In the genomic region with DNA sequence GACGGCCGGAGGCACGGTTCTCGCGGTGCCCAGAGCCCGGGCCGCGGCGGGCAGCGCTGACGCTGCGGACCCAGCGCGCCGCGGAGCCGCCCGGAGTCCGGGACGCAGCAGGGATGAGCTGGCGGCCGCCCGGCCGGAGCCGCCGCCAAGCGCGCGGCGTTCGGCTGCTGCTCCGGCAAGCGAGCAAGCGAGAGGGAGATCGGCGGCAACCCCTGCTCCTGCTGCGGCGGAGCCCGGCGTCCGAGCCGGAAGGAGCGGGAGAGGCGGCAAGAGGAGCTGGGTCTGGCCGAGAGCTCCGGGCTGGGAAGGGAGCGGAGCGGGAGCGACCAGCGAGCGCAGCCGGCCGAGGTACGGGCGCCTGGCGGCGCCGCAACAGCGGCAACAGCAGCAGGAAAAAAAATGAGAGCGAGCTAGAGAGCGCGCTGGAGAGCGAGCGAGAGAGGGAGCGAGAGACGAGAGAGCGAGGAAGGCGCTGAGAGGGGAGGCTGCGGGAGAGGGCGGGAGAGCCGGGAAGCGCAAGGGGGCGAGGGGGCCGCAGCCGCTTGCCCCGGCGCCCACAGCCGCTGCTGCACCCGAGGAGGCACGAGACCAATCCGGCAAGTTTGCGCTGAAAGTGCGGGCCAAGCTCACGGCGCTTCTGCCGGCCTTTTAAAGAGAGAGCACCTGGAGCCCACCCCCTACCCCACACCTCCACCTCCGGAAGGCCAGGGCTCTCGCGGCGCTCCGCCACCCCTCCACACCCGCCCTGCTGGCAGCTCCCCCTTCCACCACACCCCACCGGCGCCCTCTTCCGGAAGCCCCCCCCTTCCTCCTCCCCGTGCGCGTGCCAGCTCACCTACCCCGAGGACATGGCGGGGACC, we compare ENCODE assay signal across 8 cellular contexts. TPM values are rescaled to one million over a fixed set of nuclear protein-coding genes. Genes with fewer than 3 reads are reported as not detected.
DNase-seq lines count a peak whose midpoint lies in the region; ATAC-seq and TF ChIP-seq lines count a peak whose summit lies in the region.

No MANE protein-coding gene starts in this region.

- peaks cover 81% of the 10 kb centered on the region for H3K4me1 Mint-ChIP-seq in nephron progenitor cell

- H3K4me3 ChIP-seq in BE2C (ENCODE audit: low read depth, low read length), result peak overlapping the region; percentile 56
- H3K4me3 ChIP-seq in HUES6 (ENCODE audit: low read depth, low read length), result peak overlapping the region; percentile 81
- H3K4me3 ChIP-seq in esophagus (ENCODE audit: low read depth in 1 of 2, low read length in 2 of 2), result peak overlapping the region; percentile 16 to 35

- no peak overlapping the region for H3K27ac Mint-ChIP-seq in nephron progenitor cell

- H3K36me3 Mint-ChIP-seq in nephron progenitor cell (ENCODE audit: low read depth), result no peaks in the 10 kb centered on the region

- no peaks in the 10 kb centered on the region for H3K9me3 ChIP-seq in BE2C
- no peaks in the 10 kb centered on the region for H3K9me3 ChIP-seq in HUES6 (ENCODE audit: control insufficient read depth, insufficient read depth, low read depth, low read length)
- no peaks in the 10 kb centered on the region for H3K9me3 ChIP-seq in esophagus (ENCODE audit: control insufficient read depth in 2 of 2, insufficient read depth in 1 of 2, low read depth in 1 of 2, low read length in 1 of 2)

- no peak overlapping the region for H3K27ac ChIP-seq in HUES6 (ENCODE audit: low read depth, low read length)
- H3K27ac ChIP-seq in esophagus (ENCODE audit: low read depth in 2 of 2, low read length in 1 of 2), result no peak overlapping the region

- peak overlapping the region; percentile 45 for H3K9ac ChIP-seq in HUES6 (ENCODE audit: low read length)

- no peaks in the 10 kb centered on the region for H3K9me3 Mint-ChIP-seq in nephron progenitor cell

- no peaks in the 10 kb centered on the region for H3K36me3 ChIP-seq in BE2C
- no peaks in the 10 kb centered on the region for H3K36me3 ChIP-seq in HUES6 (ENCODE audit: control insufficient read depth, insufficient read depth, low read length)
- H3K36me3 ChIP-seq in esophagus (ENCODE audit: control insufficient read depth in 2 of 2, insufficient read depth in 2 of 2, low read length in 1 of 2), result no peaks in the 10 kb centered on the region

- H3K27me3 Mint-ChIP-seq in nephron progenitor cell (ENCODE audit: low read depth, poor library complexity), result peaks cover 70% of the 10 kb centered on the region

- TF ChIP-seq CTCF in BE2C (IDR thresholded peaks at IDR 0.05; ENCODE audit: low read depth, low read length), result no peak
- no peak for TF ChIP-seq CTCF in nephron progenitor cell (IDR thresholded peaks at IDR 0.05)

- H3K4me3 Mint-ChIP-seq in nephron progenitor cell, result peak overlapping the region; percentile 80

- WGBS in esophagus, 2 donors, result 0 to 1% methylated on average over 62 to 100 of the region's 100 CpGs

- ATAC-seq in HG02938 (IDR thresholded peaks at IDR 0.05; ENCODE audit: unreplicated experiment), result no peak
- ATAC-seq in activated CD4-positive, CD25-positive, alpha-beta regulatory T cell treated with anti-CD3 and anti-CD28 coated beads, Interleukin-2, amount 50 U/mL, for 24 hours, result no peak

- H3K4me1 ChIP-seq in BE2C (no peaks in the 10 kb centered on the region; the same call in 1 of the 2 replicates), HUES6 (ENCODE audit: control insufficient read depth, insufficient read depth, low read length) (peaks cover 61% of the 10 kb centered on the region), esophagus (ENCODE audit: control insufficient read depth in 2 of 2, insufficient read depth in 2 of 2, low read length in 1 of 2) (peaks cover 18 to 19% of the 10 kb centered on the region in 2 donors)

- peaks cover 28% of the 10 kb centered on the region for H3K27me3 ChIP-seq in BE2C
- H3K27me3 ChIP-seq in HUES6 (ENCODE audit: control insufficient read depth, insufficient read depth, low read length), result peaks cover 62% of the 10 kb centered on the region
- H3K27me3 ChIP-seq in esophagus (ENCODE audit: control insufficient read depth in 1 of 2, insufficient read depth in 2 of 2, low read length in 2 of 2), result peaks cover 6 to 24% of the 10 kb centered on the region in 2 donors

- DNase-seq in BE2C, result peak; percentile 55
- peak; percentile 77 for DNase-seq in activated CD8-positive, alpha-beta memory T cell treated with anti-CD3 and anti-CD28 coated beads for 24 hours
- peak; percentile 66 for DNase-seq in nephron progenitor cell
- DNase-seq in medulla oblongata (ENCODE audit: extremely low spot score), result no peak

RNA-seq across cellular contexts. Expression of gene GRM4, which starts 0.5 kb away (rescaled TPM):
- polyA plus RNA-seq in BE2C (2012; ENCODE audit: insufficient read depth, insufficient read length, low read depth), result 0.79 TPM
- polyA plus RNA-seq in esophagus, result under 1 TPM in 1 of 2 donors, not detected in 1; 0.01 TPM

Comparison
In these comparisons a context has a peak if more than half of its experiments do, and no peak if none do; other contexts are left out.
1. H3K4me3 ChIP-seq: peak in every context shown above with its lines; median percentile 81 in HUES6; 56 in BE2C; 26 in esophagus.